Comparison of ENCODE assay signal across 1 cellular context in the genomic region with DNA sequence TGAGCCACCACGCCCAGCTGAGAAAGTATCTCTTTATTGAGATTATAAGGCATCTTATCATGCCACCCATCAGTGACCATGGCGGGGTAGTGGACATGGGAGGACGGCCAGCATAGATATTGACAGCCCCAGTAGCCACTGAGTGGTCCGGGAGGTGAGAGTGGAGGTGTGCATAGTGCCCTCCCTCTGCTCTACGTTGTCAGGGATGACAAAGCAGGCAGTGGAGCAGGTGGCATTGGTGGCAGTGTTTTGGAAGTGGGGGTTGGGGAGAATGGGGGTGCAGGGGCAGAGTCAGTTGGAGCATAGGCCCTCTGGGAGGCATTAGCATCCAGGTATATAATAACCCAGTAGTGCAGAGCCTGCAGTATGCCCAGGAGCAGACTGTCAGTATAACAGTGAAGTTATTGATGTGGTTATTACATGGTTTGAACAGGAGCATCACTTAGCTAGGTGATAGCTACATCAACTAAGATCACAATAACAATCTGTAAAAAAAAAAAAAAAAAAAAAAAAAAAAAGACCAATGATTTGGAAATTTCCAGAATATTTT.
TF ChIP-seq lines count a peak whose summit lies in the region.

No MANE protein-coding gene starts in this region.

TF ChIP-seq in IMR-90, 13 proteins besides CTCF, POLR2A, EP300 and RAD21:
- TF ChIP-seq CHD1 (IDR thresholded peaks at IDR 0.05; ENCODE audit: low read depth, low read length) (no peak), MAZ (IDR thresholded peaks at IDR 0.05; ENCODE audit: borderline replicate concordance, low read depth, low read length) (no peak)
